In the genomic region with DNA sequence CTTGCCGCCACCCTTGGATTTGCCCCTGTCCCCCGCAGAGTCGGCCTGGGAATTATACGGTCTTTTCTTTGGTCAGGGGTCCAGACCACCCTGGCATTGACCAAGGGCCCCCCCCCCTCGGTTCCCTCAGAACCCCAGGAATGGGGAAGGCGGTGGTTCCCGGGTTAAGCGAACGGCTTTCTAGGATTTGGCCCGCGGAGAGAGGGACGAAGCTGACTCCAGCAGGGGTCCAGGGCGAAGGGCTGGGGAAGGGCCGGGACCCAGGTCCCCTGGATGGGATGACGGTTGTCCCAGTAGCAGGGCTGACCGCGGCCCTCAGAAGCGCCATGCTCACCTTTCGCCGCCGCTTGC, we compare ENCODE assay signal across 8 cellular contexts. TPM values are rescaled to one million over a fixed set of nuclear protein-coding genes. Genes with fewer than 3 reads are reported as not detected.
DNase-seq lines count a peak whose midpoint lies in the region; ATAC-seq, FAIRE-seq and TF ChIP-seq lines count a peak whose summit lies in the region.

No MANE protein-coding gene starts in this region.

- H2AFZ ChIP-seq in OCI-LY7 (ENCODE audit: low read length) = peak overlapping the region; percentile 56; the same call in 1 of the 2 replicates

- intact Hi-C loops in OCI-LY7 (cut with micrococcal nuclease; ENCODE audit: unreplicated experiment) (loop anchor here (5.0 kb wide), 1 partner anchor 181 kb away; no protein-coding TSS in a partner anchor), pancreas (cut with DNase I) (loop anchor here in 1 of 3 donors (10.0 kb wide), 1 partner anchor 183 kb away; no protein-coding TSS in a partner anchor)

- POLR2A ChIA-PET in CD8-positive, alpha-beta memory T cell (lab: Charles Lee) = interaction anchor here (0.6 to 1.2 kb wide), 4 partner anchors 27 to 41 kb away, joined by 3 to 6 read pairs (median 4); a partner anchor contains a TSS
- POLR2A ChIA-PET in OCI-LY7 (lab: Charles Lee) = interaction anchor here (0.8 to 2.3 kb wide), 3 partner anchors 32 to 54 kb away, joined by 3 to 11 read pairs (median 3); a partner anchor contains a TSS

- H3K79me2 ChIP-seq in OCI-LY7 (ENCODE audit: insufficient read depth, low read depth, low read length) = peaks cover 23% of the 10 kb centered on the region

- H3K9me2 ChIP-seq in OCI-LY7 (ENCODE audit: insufficient read depth, low read length) = no peaks in the 10 kb centered on the region

- FAIRE-seq in pancreas (lab: Jason Lieb, UNC) = no peak

- no peaks in the 10 kb centered on the region for H4K20me1 ChIP-seq in OCI-LY7 (ENCODE audit: insufficient read depth, low read length)

- peaks cover 23 to 50% (median 34%) of the 10 kb centered on the region in 3 donors for H3K4me1 Mint-ChIP-seq in CD8-positive, alpha-beta memory T cell

- WGBS in pancreas, 2 donors = 0 to 1% methylated on average over 17 to 21 of the region's 21 CpGs

- H3K4me3 Mint-ChIP-seq in CD8-positive, alpha-beta memory T cell = peak overlapping the region; percentile 86 to 95 (median 92)

- TF ChIP-seq CTCF in OCI-LY7 (conservative IDR thresholded peaks at IDR 0.05; ENCODE audit: low read length) = no peak
- no peak for TF ChIP-seq CTCF in epithelial cell of proximal tubule (conservative IDR thresholded peaks at IDR 0.05; ENCODE audit: low read depth, low read length)
- TF ChIP-seq CTCF in pancreas (IDR thresholded peaks at IDR 0.05) = no peak

- H3K27me3 ChIP-seq in CD8-positive, alpha-beta memory T cell (ENCODE audit: insufficient read depth, low read length, poor library complexity, severe bottlenecking) = no peaks in the 10 kb centered on the region
- H3K27me3 ChIP-seq in pancreas = no peaks in the 10 kb centered on the region

- peak overlapping the region; percentile 51 to 95 (median 77) for H3K27ac Mint-ChIP-seq in CD8-positive, alpha-beta memory T cell

- H3K27ac ChIP-seq in CD8-positive, alpha-beta memory T cell (ENCODE audit: low read depth, low read length) = peak overlapping the region; percentile 70
- H3K27ac ChIP-seq in OCI-LY7 (ENCODE audit: low read depth, low read length, poor library complexity, severe bottlenecking) (no peak overlapping the region), pancreas (peak overlapping the region in 1 of 4 donors; percentile 27)

- DNase-seq in CD8-positive, alpha-beta memory T cell = no peak
- DNase-seq in OCI-LY7 (ENCODE audit: low spot score) (no peak), epithelial cell of proximal tubule (ENCODE audit: low read depth) (no peak), pancreas (no peak), EL (no peak), RPMI8226 (no peak)

- peak overlapping the region; percentile 88 for H3K4me2 ChIP-seq in OCI-LY7 (ENCODE audit: low read length)

- no peaks in the 10 kb centered on the region for H3K9me3 Mint-ChIP-seq in CD8-positive, alpha-beta memory T cell

- H3K4me1 ChIP-seq in CD8-positive, alpha-beta memory T cell (ENCODE audit: insufficient read depth, low read length) = peaks cover 30% of the 10 kb centered on the region
- peaks cover 24% of the 10 kb centered on the region for H3K4me1 ChIP-seq in OCI-LY7 (ENCODE audit: insufficient read depth, low read length, poor library complexity, severe bottlenecking)
- H3K4me1 ChIP-seq in pancreas = peaks cover 0 to 18% (median 5%) of the 10 kb centered on the region in 3 donors

- no TSS peak for BruUV-seq in OCI-LY7 (replicated peaks; lab: Mats Ljungman, UMichigan)

- no peak for ATAC-seq in pancreas
- ATAC-seq in GM19023 (IDR thresholded peaks at IDR 0.05; ENCODE audit: unreplicated experiment) = no peak
- no peak for ATAC-seq in HG03108 (IDR thresholded peaks at IDR 0.05; ENCODE audit: unreplicated experiment)

- no peaks in the 10 kb centered on the region for H3K27me3 Mint-ChIP-seq in CD8-positive, alpha-beta memory T cell

- peaks cover 20% of the 10 kb centered on the region for H3K36me3 ChIP-seq in CD8-positive, alpha-beta memory T cell (ENCODE audit: insufficient read depth, low read length)
- peaks cover 33% of the 10 kb centered on the region for H3K36me3 ChIP-seq in OCI-LY7 (ENCODE audit: insufficient read depth, low read length)
- H3K36me3 ChIP-seq in pancreas = peaks cover 0 to 8% (median 5%) of the 10 kb centered on the region in 3 donors

- H3K4me3 ChIP-seq in CD8-positive, alpha-beta memory T cell (ENCODE audit: low read length) = peak overlapping the region; percentile 89
- H3K4me3 ChIP-seq in OCI-LY7 (ENCODE audit: low read depth, low read length, poor library complexity, severe bottlenecking) (peak overlapping the region; percentile 90), epithelial cell of proximal tubule (ENCODE audit: low read depth, low read length) (peak overlapping the region; percentile 77), pancreas (peak overlapping the region; percentile 52 to 94 (median 64))

- no peaks in the 10 kb centered on the region for H3K9me3 ChIP-seq in CD8-positive, alpha-beta memory T cell (ENCODE audit: low read length)
- no peaks in the 10 kb centered on the region for H3K9me3 ChIP-seq in OCI-LY7 (ENCODE audit: low read length)
- H3K9me3 ChIP-seq in pancreas = no peaks in the 10 kb centered on the region

- CTCF ChIA-PET in CD8-positive, alpha-beta memory T cell (lab: Charles Lee) = interaction anchor here (0.6 to 6.2 kb wide), 20 partner anchors 9 to 391 kb away, joined by 3 to 65 read pairs (median 4); a partner anchor contains a TSS
- CTCF ChIA-PET in OCI-LY7 (lab: Charles Lee; ENCODE audit: unreplicated experiment) = interaction anchor here (0.7 kb wide), 1 partner anchor 33 kb away, joined by 3 read pairs; a partner anchor contains a TSS

- peaks cover 0 to 36% (median 5%) of the 10 kb centered on the region in 3 donors for H3K36me3 Mint-ChIP-seq in CD8-positive, alpha-beta memory T cell

RNA-seq across cellular contexts. Expression of a gene that starts 0.3 kb away (rescaled TPM):
- 10 to 100 TPM; 82.7 to 87.0 TPM for total RNA-seq in CD8-positive, alpha-beta memory T cell
- 25.3 TPM for polyA plus RNA-seq in CD8-positive, alpha-beta memory T cell
- 36.9 and 41.1 TPM in 2 replicates for total RNA-seq in OCI-LY7 (2014; rRNA removed; shearing (Covaris generic))
- total RNA-seq in OCI-LY7 (2022) = 26.5 and 34.4 TPM in 2 replicates
- total RNA-seq in epithelial cell of proximal tubule = 28.0 and 56.8 TPM in 2 replicates
- 1 to 10 TPM; 3.8 to 9.0 (median 7.0) TPM for total RNA-seq in pancreas
- polyA plus RNA-seq in pancreas = 10 to 100 TPM; 13.7 to 13.8 TPM

RNA-seq across cellular contexts. Expression of a gene that starts 0.7 kb away (rescaled TPM):
- total RNA-seq in CD8-positive, alpha-beta memory T cell = 10 to 100 TPM in 1 of 2 experiments, 1 to 10 TPM in 1; 9.5 to 11.5 TPM
- 5.9 TPM for polyA plus RNA-seq in CD8-positive, alpha-beta memory T cell
- total RNA-seq in OCI-LY7 (2014; rRNA removed; shearing (Covaris generic)) = 8.1 and 11.9 TPM in 2 replicates
- 11.0 and 12.0 TPM in 2 replicates for total RNA-seq in OCI-LY7 (2022)
- 15.4 and 18.8 TPM in 2 replicates for total RNA-seq in epithelial cell of proximal tubule
- 1 to 10 TPM; 2.1 to 5.9 (median 4.2) TPM for total RNA-seq in pancreas
- polyA plus RNA-seq in pancreas = 1 to 10 TPM; 7.9 to 8.3 TPM

RNA-seq across cellular contexts. Expression of a gene that starts 13.8 kb away (rescaled TPM):
- total RNA-seq in CD8-positive, alpha-beta memory T cell = not detected
- polyA plus RNA-seq in CD8-positive, alpha-beta memory T cell = not detected
- total RNA-seq in OCI-LY7 (2014; rRNA removed; shearing (Covaris generic)) = not detected in 2 replicates
- not detected in 2 replicates for total RNA-seq in OCI-LY7 (2022)
- not detected in 2 replicates for total RNA-seq in epithelial cell of proximal tubule
- total RNA-seq in pancreas = under 1 TPM in 5 of 6 donors, not detected in 1; 0.08 to 0.09 (median 0.09) TPM
- under 1 TPM in 1 of 2 donors, not detected in 1; 0.26 TPM for polyA plus RNA-seq in pancreas

RNA-seq across cellular contexts. Expression of a gene that starts 25.8 kb away (rescaled TPM):
- 10 to 100 TPM in 1 of 2 experiments, 1 to 10 TPM in 1; 9.7 to 12.5 TPM for total RNA-seq in CD8-positive, alpha-beta memory T cell
- polyA plus RNA-seq in CD8-positive, alpha-beta memory T cell = 12.5 TPM
- 1.4 and 2.0 TPM in 2 replicates for total RNA-seq in OCI-LY7 (2014; rRNA removed; shearing (Covaris generic))
- total RNA-seq in OCI-LY7 (2022) = 12.5 and 14.4 TPM in 2 replicates
- 102 and 120 TPM in 2 replicates for total RNA-seq in epithelial cell of proximal tubule
- 10 to 100 TPM; 10.7 to 19.8 (median 14.5) TPM for total RNA-seq in pancreas
- polyA plus RNA-seq in pancreas = 10 to 100 TPM; 43.3 to 55.2 TPM

RNA-seq across cellular contexts. Expression of a gene that starts 32.4 kb away (rescaled TPM):
- total RNA-seq in CD8-positive, alpha-beta memory T cell = 10 to 100 TPM; 56.1 to 56.7 TPM
- 97.2 TPM for polyA plus RNA-seq in CD8-positive, alpha-beta memory T cell
- 11.3 and 16.1 TPM in 2 replicates for total RNA-seq in OCI-LY7 (2014; rRNA removed; shearing (Covaris generic))
- total RNA-seq in OCI-LY7 (2022) = 40.1 and 41.4 TPM in 2 replicates
- total RNA-seq in epithelial cell of proximal tubule = 29.1 and 39.1 TPM in 2 replicates
- 10 to 100 TPM; 26.6 to 37.9 (median 31.8) TPM for total RNA-seq in pancreas
- polyA plus RNA-seq in pancreas = 10 to 100 TPM; 42.7 to 50.1 TPM
